ENCODE assay signal across 1 cellular context in the genomic region with DNA sequence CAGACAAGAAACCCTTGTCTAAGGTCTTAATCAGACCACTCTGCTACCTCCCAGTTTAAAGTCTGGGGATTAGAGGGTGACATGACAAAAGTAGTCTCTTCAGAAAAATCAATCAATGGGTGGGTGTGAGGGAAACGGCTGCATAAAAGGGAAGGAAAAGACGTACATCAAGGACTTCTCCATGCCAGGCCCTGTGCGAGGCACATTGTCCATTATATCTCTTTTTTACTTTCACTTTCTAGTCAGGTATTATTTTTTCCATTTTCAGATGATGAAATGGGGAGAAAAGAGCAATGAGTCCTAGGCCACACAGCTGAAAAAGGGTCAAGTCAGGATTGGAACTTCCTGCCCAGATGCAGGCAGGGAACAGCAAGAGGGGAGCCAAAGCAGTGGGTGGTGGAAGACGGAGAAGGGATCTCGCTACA.
TF ChIP-seq lines count a peak whose summit lies in the region.

No MANE protein-coding gene starts in this region.

TF ChIP-seq in K562, 482 proteins besides CTCF, POLR2A, EP300 and RAD21 (continued from another document):
- TF ChIP-seq, protein P1, sequence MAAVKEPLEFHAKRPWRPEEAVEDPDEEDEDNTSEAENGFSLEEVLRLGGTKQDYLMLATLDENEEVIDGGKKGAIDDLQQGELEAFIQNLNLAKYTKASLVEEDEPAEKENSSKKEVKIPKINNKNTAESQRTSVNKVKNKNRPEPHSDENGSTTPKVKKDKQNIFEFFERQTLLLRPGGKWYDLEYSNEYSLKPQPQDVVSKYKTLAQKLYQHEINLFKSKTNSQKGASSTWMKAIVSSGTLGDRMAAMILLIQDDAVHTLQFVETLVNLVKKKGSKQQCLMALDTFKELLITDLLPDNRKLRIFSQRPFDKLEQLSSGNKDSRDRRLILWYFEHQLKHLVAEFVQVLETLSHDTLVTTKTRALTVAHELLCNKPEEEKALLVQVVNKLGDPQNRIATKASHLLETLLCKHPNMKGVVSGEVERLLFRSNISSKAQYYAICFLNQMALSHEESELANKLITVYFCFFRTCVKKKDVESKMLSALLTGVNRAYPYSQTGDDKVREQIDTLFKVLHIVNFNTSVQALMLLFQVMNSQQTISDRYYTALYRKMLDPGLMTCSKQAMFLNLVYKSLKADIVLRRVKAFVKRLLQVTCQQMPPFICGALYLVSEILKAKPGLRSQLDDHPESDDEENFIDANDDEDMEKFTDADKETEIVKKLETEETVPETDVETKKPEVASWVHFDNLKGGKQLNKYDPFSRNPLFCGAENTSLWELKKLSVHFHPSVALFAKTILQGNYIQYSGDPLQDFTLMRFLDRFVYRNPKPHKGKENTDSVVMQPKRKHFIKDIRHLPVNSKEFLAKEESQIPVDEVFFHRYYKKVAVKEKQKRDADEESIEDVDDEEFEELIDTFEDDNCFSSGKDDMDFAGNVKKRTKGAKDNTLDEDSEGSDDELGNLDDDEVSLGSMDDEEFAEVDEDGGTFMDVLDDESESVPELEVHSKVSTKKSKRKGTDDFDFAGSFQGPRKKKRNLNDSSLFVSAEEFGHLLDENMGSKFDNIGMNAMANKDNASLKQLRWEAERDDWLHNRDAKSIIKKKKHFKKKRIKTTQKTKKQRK (IDR thresholded peaks at IDR 0.05; ENCODE audit: borderline replicate concordance, low read depth, low read length): no peak
- no peak for TF ChIP-seq MED1 (CRISPR knock-in tag; IDR thresholded peaks at IDR 0.05; ENCODE audit: borderline replicate concordance)
- TF ChIP-seq, protein P2, sequence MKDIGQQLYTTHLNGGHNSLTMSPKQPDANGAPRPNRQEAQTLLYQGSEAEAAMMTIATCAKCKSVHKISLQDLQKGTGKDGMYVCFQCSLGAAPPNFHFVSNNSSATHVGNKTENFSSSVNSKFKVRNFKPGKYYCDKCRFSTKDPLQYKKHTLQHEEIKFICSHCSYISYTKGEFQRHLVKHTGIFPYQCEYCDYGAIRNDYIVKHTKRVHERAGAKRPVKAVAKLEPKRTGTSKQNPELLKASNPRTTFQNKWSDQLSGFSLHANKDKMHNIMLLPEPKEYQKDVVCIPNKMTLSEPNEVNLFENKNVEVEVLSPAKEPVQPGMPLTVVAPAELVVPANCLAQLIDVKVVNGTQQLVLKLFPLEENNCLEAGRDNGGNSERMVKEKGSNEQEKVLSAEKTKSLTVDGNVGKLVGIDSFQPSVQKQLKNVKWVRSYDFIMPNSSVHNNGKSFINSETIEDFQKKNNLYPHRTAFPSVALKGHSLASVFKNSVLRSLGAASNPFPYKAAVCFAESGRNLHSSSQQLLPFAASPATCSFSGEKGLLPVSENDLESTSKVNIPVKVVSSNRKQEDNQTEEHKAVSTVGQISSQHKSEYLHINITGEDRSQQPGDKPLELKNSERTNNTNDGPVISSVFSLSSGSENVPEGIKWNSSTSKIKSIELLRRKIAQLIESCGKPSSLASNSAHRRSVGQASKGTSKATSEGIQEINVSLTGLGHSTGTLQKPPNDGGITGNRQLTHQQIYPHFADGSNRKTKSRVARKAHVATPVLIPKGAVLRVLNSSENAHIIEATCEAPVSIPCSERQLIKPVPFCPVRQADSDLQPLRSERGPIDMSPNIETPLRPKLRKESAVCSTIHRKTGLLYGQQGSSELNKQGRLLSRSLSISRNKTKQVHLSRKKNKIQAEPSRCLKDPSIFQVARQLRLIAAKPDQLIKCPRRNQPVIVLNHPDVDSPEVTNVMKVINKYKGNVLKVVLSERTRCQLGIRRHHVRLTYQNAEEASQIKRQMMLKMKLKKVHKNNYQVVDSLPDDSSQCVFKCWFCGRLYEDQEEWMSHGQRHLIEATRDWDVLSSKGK (CRISPR knock-in tag; IDR thresholded peaks at IDR 0.05): no peak
- TF ChIP-seq NCOA1 (IDR thresholded peaks at IDR 0.05; ENCODE audit: low read depth): no peak
- TF ChIP-seq ZSCAN29 (IDR thresholded peaks at IDR 0.05): no peak
- TF ChIP-seq TBP (optimal IDR thresholded peaks at IDR 0.05; ENCODE audit: low read depth, low read length): no peak
- TF ChIP-seq RBM17 (IDR thresholded peaks at IDR 0.05; ENCODE audit: borderline replicate concordance, low read depth, low read length): no peak
